Comparison of ENCODE assay signal across 12 cellular contexts in genomic region chr13:89465366-89465765, GRCh38.
DNase-seq lines count a peak whose midpoint lies in the region; ATAC-seq and TF ChIP-seq lines count a peak whose summit lies in the region.
"Had no signal": no experiment of that assay in that cellular context is flagged by ENCODE, and none has a peak within 500 bp of the region (broad histone marks: within the 10 kb centered on the region; RNA-seq: fewer than 3 reads in every experiment).

No MANE protein-coding gene starts in this region.

- H3K27ac Mint-ChIP-seq in WTC11 (no peak overlapping the region), mesothelial cell of epicardium (no peak overlapping the region)
- H3K27ac Mint-ChIP-seq: activated CD4-positive, alpha-beta T cell treated with anti-CD3 and anti-CD28 coated beads, Interleukin-2, amount 10 ng/mL, durations not matched to agents 7 days and 5 days; effector memory CD8-positive, alpha-beta T cell had no signal

- in situ Hi-C loops in HAP-1 (cut with MboI; ENCODE audit: low sequenced_read_pairs): no loop called here

- H3K4me1 ChIP-seq in HAP-1: no peaks in the 10 kb centered on the region

- no peak for TF ChIP-seq CTCF in WTC11 (IDR thresholded peaks at IDR 0.05)
- no peak for TF ChIP-seq CTCF in mesothelial cell of epicardium (IDR thresholded peaks at IDR 0.05; ENCODE audit: unreplicated experiment)

- DNase-seq in WTC11 (ENCODE audit: low spot score) (no peak), myocyte (ENCODE audit: low read depth) (peak; percentile 18), mesothelial cell of epicardium (ENCODE audit: low spot score in 2 of 2, unreplicated experiment in 2 of 2) (no peak), globus pallidus (ENCODE audit: low spot score) (no peak), inferior parietal cortex (ENCODE audit: extremely low spot score) (no peak), HAP-1 (ENCODE audit: low spot score in 2 of 2) (no peak)
- DNase-seq: activated CD4-positive, alpha-beta T cell treated with anti-CD3 and anti-CD28 coated beads, Interleukin-2, amount 10 ng/mL, durations not matched to agents 7 days and 5 days; effector memory CD8-positive, alpha-beta T cell; NCI-H1092; trophoblast cell had no signal

- H3K4me3 ChIP-seq in HAP-1: no peak overlapping the region

- POLR2A ChIA-PET in WTC11 (lab: Charles Lee): interaction anchor here (0.6 kb wide), 1 partner anchor 542 kb away, joined by 4 read pairs; no protein-coding TSS in a partner anchor

- H3K4me1 Mint-ChIP-seq in WTC11 (no peaks in the 10 kb centered on the region), mesothelial cell of epicardium (no peaks in the 10 kb centered on the region)
- H3K4me1 Mint-ChIP-seq: activated CD4-positive, alpha-beta T cell treated with anti-CD3 and anti-CD28 coated beads, Interleukin-2, amount 10 ng/mL, durations not matched to agents 7 days and 5 days had no signal

- H3K27me3 Mint-ChIP-seq in WTC11 (ENCODE audit: low read depth) (no peaks in the 10 kb centered on the region), mesothelial cell of epicardium (ENCODE audit: low read depth) (no peaks in the 10 kb centered on the region)
- H3K27me3 Mint-ChIP-seq: activated CD4-positive, alpha-beta T cell treated with anti-CD3 and anti-CD28 coated beads, Interleukin-2, amount 10 ng/mL, durations not matched to agents 7 days and 5 days; effector memory CD8-positive, alpha-beta T cell had no signal

- CTCF ChIA-PET in WTC11 (lab: Charles Lee): no interaction called here

- no peaks in the 10 kb centered on the region for H3K9me3 Mint-ChIP-seq in WTC11
- H3K9me3 Mint-ChIP-seq in mesothelial cell of epicardium: no peaks in the 10 kb centered on the region
- H3K9me3 Mint-ChIP-seq: activated CD4-positive, alpha-beta T cell treated with anti-CD3 and anti-CD28 coated beads, Interleukin-2, amount 10 ng/mL, durations not matched to agents 7 days and 5 days had no signal

- no peaks in the 10 kb centered on the region for H3K9me3 ChIP-seq in HAP-1

- ATAC-seq in GM19397 (IDR thresholded peaks at IDR 0.05; ENCODE audit: unreplicated experiment) (peak; percentile 60), HG03064 (IDR thresholded peaks at IDR 0.05; ENCODE audit: low read depth, unreplicated experiment) (peak; percentile 83), WTC11 (0 out of 2 replicates have a peak, but pooled peaks have one; percentile 26)
- ATAC-seq: effector memory CD8-positive, alpha-beta T cell had no signal

- H3K4me3 Mint-ChIP-seq in WTC11 (no peak overlapping the region), mesothelial cell of epicardium (no peak overlapping the region)
- H3K4me3 Mint-ChIP-seq: activated CD4-positive, alpha-beta T cell treated with anti-CD3 and anti-CD28 coated beads, Interleukin-2, amount 10 ng/mL, durations not matched to agents 7 days and 5 days; effector memory CD8-positive, alpha-beta T cell had no signal

- H3K27me3 ChIP-seq in HAP-1 (ENCODE audit: low read depth): no peaks in the 10 kb centered on the region

- no peaks in the 10 kb centered on the region for H3K36me3 ChIP-seq in HAP-1 (replicated peaks)

- H3K36me3 Mint-ChIP-seq in WTC11 (no peaks in the 10 kb centered on the region), mesothelial cell of epicardium (no peaks in the 10 kb centered on the region)

TF ChIP-seq in WTC11, 78 proteins besides CTCF, POLR2A, EP300 and RAD21:
- TF ChIP-seq CREM (CRISPR knock-in tag; IDR thresholded peaks at IDR 0.05) (no peak), MXD4 (CRISPR knock-in tag; IDR thresholded peaks at IDR 0.05; ENCODE audit: borderline replicate concordance) (no peak), PRDM15 (CRISPR knock-in tag; IDR thresholded peaks at IDR 0.05) (no peak), ZNF512 (CRISPR knock-in tag; IDR thresholded peaks at IDR 0.05; ENCODE audit: borderline replicate concordance) (no peak)
TF ChIP-seq in WTC11: peak in this region for 0.

Comparison
In these comparisons a context has a peak if more than half of its experiments do, and no peak if none do; other contexts are left out.
1. ATAC-seq: peak in every context shown above with its lines; median percentile 83 in HG03064; 60 in GM19397; 26 in WTC11.